8 cellular contexts compared by ENCODE assay signal in the genomic region with DNA sequence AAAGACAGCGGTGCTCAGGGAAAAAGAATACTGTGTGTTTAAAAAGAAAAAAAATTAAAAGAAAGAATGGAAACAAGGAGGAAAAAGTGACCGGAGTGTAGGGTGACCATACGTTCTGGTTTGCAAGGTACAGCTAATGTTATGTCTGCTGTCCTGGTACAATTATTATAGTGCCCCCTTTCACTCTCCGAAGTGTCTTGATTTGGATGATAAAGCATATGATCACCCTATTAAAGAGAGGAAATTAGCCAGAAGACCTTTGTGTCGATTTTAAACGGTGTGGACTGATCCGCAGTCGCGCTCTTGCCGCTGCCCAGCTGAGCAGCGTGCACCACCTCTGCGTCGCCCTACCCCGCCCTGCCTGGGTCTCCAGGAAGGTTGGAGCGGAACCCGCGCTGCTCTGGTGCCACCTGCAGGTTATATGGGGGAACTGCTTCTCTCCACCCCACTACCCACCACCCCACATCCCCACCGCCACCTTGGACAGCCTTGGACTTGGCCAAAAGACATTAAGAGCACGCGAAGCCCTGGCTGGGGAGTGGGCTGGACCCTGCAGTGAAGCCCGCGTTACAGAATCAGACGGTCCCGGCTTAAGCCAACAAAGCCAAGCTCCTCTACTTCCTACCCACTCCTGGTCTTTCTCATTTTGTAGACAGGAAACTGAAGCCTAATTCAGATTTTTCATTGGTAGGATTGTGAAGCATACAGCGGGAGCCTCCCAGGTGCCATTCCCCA. TPM values are rescaled to one million over a fixed set of nuclear protein-coding genes. Genes with fewer than 3 reads are reported as not detected.
DNase-seq lines count a peak whose midpoint lies in the region; ATAC-seq, FAIRE-seq and TF ChIP-seq lines count a peak whose summit lies in the region.

No MANE protein-coding gene starts in this region.

- FAIRE-seq in kidney (lab: Jason Lieb, UNC), result no peak

- H3K27ac ChIP-seq in caudate nucleus (ENCODE audit: low read depth, low read length), result no peak overlapping the region
- H3K27ac ChIP-seq in kidney (ENCODE audit: low read depth in 2 of 2, low read length in 2 of 2), result no peak overlapping the region

- no peaks in the 10 kb centered on the region for H3K9me3 ChIP-seq in kidney (ENCODE audit: control insufficient read depth in 1 of 2, low read length in 2 of 2)

- DNase-seq in GM12865 (ENCODE audit: low read depth) (peak; percentile 80), NCI-H2227 treated with DMSO at 0.1 percent for 48 hours (lab: John Stamatoyannopoulos, UW) (peak; percentile 54), caudate nucleus (lab: John Stamatoyannopoulos, UW) (peak in 53 of 61 donors; percentile 3 to 70 (median 42)), kidney (peak; percentile 92)
- DNase-seq in activated CD4-positive, CD25-positive, alpha-beta regulatory T cell treated with anti-CD3 and anti-CD28 coated beads, Interleukin-2, amount 50 U/mL, for 16 hours (ENCODE audit: low read depth, low spot score), result peak; percentile 64
- DNase-seq in stimulated activated CD4-positive, alpha-beta T cell treated with anti-CD3 and anti-CD28 coated beads, Interleukin-1b, Interleukin-23, amount 100 ng/mL, for 1 hour (ENCODE audit: low read depth in 2 of 2), result peak; percentile 51 to 62

- no peak overlapping the region for H3K4me3 ChIP-seq in GM12865 (ENCODE audit: low read depth, low read length)
- peak overlapping the region in 1 of 2 donors; percentile 61 for H3K4me3 ChIP-seq in kidney (ENCODE audit: low read length in 2 of 2)

- no peaks in the 10 kb centered on the region for H3K36me3 ChIP-seq in kidney (ENCODE audit: control insufficient read depth in 1 of 2, insufficient read depth in 2 of 2, low read length in 2 of 2)

- ATAC-seq in HG03045 (IDR thresholded peaks at IDR 0.05; ENCODE audit: unreplicated experiment), result peak; percentile 70
- ATAC-seq in HG03378 (IDR thresholded peaks at IDR 0.05; ENCODE audit: unreplicated experiment), result no peak

- intact Hi-C loops in kidney (cut with DNase I), result no loop called here

- TF ChIP-seq CTCF in GM12865 (IDR thresholded peaks at IDR 0.05; ENCODE audit: insufficient read depth, low read depth, low read length, missing control alignments) (peak; percentile 94), kidney (IDR thresholded peaks at IDR 0.05; ENCODE audit: borderline replicate concordance, extremely low read depth, insufficient read depth) (peak; percentile 78)

- no peak overlapping the region for H3K9ac ChIP-seq in kidney (ENCODE audit: low read length in 2 of 2)

- H3K4me1 ChIP-seq in kidney (ENCODE audit: control insufficient read depth in 1 of 2, insufficient read depth in 1 of 2, low read depth in 1 of 2, low read length in 2 of 2), result peaks cover 0 to 3% of the 10 kb centered on the region in 2 donors

RNA-seq across cellular contexts. Expression of gene UBE2Q2, which starts 41.2 kb away (rescaled TPM):
- 31.6 TPM for total RNA-seq in kidney
- polyA plus RNA-seq in kidney (ENCODE audit: insufficient read depth, low read depth, low replicate concordance), result 18.1 TPM

Comparison
In these comparisons a context has a peak if more than half of its experiments do, and no peak if none do; other contexts are left out.
1. DNase-seq: peak in every context shown above with its lines; median percentile 92 in kidney; 80 in GM12865; 64 in activated CD4-positive, CD25-positive, alpha-beta regulatory T cell treated with anti-CD3 and anti-CD28 coated beads, Interleukin-2, amount 50 U/mL, for 16 hours; 56 in stimulated activated CD4-positive, alpha-beta T cell treated with anti-CD3 and anti-CD28 coated beads, Interleukin-1b, Interleukin-23, amount 100 ng/mL, for 1 hour; 54 in NCI-H2227 treated with DMSO at 0.1 percent for 48 hours; 42 in caudate nucleus.